Comparison of ENCODE assay signal across 12 cellular contexts in the genomic region with DNA sequence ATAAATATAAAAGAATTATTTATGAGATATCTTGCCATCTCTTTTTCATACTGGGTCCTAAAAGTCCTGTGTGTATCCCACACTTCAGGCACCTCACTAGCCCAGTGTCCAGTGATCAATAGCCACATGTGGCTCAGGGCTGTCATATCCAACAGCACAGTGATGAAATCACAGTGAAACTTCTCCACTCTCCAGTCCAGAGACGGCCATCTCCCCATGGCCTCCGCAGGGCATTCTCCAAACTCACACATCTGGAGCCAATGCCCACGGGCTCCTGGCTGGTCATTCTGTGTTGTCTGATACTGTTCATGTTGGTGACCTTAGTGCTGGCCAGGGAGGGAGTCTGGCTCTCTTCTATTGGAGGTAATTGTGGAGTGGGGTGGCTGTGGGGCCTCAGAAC.
DNase-seq lines count a peak whose midpoint lies in the region; ATAC-seq and TF ChIP-seq lines count a peak whose summit lies in the region.
"Had no signal": no experiment of that assay in that cellular context is flagged by ENCODE, and none has a peak within 500 bp of the region (broad histone marks: within the 10 kb centered on the region; RNA-seq: fewer than 3 reads in every experiment).

No MANE protein-coding gene starts in this region.

- ATAC-seq in HG03457 (IDR thresholded peaks at IDR 0.05; ENCODE audit: unreplicated experiment) (no peak), left lung (no peak)
- ATAC-seq: HepG2 had no signal

- H3K14ac ChIP-seq in trophoblast cell (ENCODE audit: low read length): no peak overlapping the region

- H2BK120ac ChIP-seq in trophoblast cell (ENCODE audit: insufficient read depth, low read length, poor library complexity): no peak overlapping the region

- no peaks in the 10 kb centered on the region for H3K27me3 ChIP-seq in BLaER1
- no peaks in the 10 kb centered on the region for H3K27me3 ChIP-seq in trophoblast cell (ENCODE audit: insufficient read depth, low read length)
- H3K27me3 ChIP-seq in left lung: no peaks in the 10 kb centered on the region

- no peak overlapping the region for H2AFZ ChIP-seq in trophoblast cell (ENCODE audit: insufficient read depth, low read length, poor library complexity)

- no peaks in the 10 kb centered on the region for H3K36me3 ChIP-seq in BLaER1
- H3K36me3 ChIP-seq in trophoblast cell (ENCODE audit: control insufficient read depth in 1 of 2, insufficient read depth in 2 of 2, low read length in 2 of 2): no peaks in the 10 kb centered on the region
- H3K36me3 ChIP-seq in left lung: no peaks in the 10 kb centered on the region

- H3K4me3 ChIP-seq in BLaER1: no peak overlapping the region
- H3K4me3 ChIP-seq in trophoblast cell (ENCODE audit: low read depth, low read length): no peak overlapping the region
- H3K4me3 ChIP-seq in left lung: no peak overlapping the region

- CTCF ChIA-PET in RWPE1 (lab: Yijun Ruan, JAX): no interaction called here

- H3K27ac ChIP-seq in BLaER1 (no peak overlapping the region), RWPE1 (peak overlapping the region; percentile 53), trophoblast cell (ENCODE audit: low read depth, low read length) (no peak overlapping the region), left lung (no peak overlapping the region)

- H4K8ac ChIP-seq in trophoblast cell (ENCODE audit: low read depth, low read length): no peak overlapping the region

- peaks cover 59% of the 10 kb centered on the region for H3K4me1 ChIP-seq in BLaER1
- H3K4me1 ChIP-seq in trophoblast cell (ENCODE audit: control insufficient read depth in 1 of 2, insufficient read depth in 2 of 2, low read length in 2 of 2): no peaks in the 10 kb centered on the region
- peaks cover 13 to 15% of the 10 kb centered on the region in 2 donors for H3K4me1 ChIP-seq in left lung

- intact Hi-C loops in left lung (cut with DNase I): no loop called here

- no peaks in the 10 kb centered on the region for H3K79me1 ChIP-seq in trophoblast cell (ENCODE audit: low read length)

- H3K23ac ChIP-seq in trophoblast cell (ENCODE audit: low read length): no peak overlapping the region

- H3K4ac ChIP-seq in trophoblast cell (ENCODE audit: low read depth, low read length): no peak overlapping the region

- H3K4me1 Mint-ChIP-seq in glutamatergic neuron (ENCODE audit: low read depth, unreplicated experiment): peaks cover 34% of the 10 kb centered on the region
- H3K4me1 Mint-ChIP-seq: CD4-positive, CD25-positive, alpha-beta regulatory T cell had no signal

- H4K91ac ChIP-seq in trophoblast cell (ENCODE audit: low read depth, low read length): no peak overlapping the region

- H3K36me3 Mint-ChIP-seq in glutamatergic neuron (ENCODE audit: unreplicated experiment): peaks cover 5% of the 10 kb centered on the region
- H3K36me3 Mint-ChIP-seq: CD4-positive, CD25-positive, alpha-beta regulatory T cell had no signal

- H2AK5ac ChIP-seq in trophoblast cell (ENCODE audit: low read length): no peak overlapping the region

- no peak for DNase-seq in RWPE1 (ENCODE audit: low spot score)
- DNase-seq in glutamatergic neuron: no peak
- DNase-seq in trophoblast cell: no peak
- DNase-seq in stimulated activated naive CD4-positive, alpha-beta T cell treated with Interleukin-2 at 50 U/mL for 16 hours (lab: John Stamatoyannopoulos, UW): no peak
- no peak for DNase-seq in left lung
- DNase-seq: Calu3; CD4-positive, CD25-positive, alpha-beta regulatory T cell; DMS79; Karpas-422 had no signal

- no peak for TF ChIP-seq CTCF in RWPE1 (conservative IDR thresholded peaks at IDR 0.05; ENCODE audit: low read depth)
- no peak for TF ChIP-seq CTCF in glutamatergic neuron (IDR thresholded peaks at IDR 0.05; ENCODE audit: partially characterized antibody, unreplicated experiment)
- TF ChIP-seq CTCF in left lung (IDR thresholded peaks at IDR 0.05): no peak

- no peak overlapping the region for H2BK12ac ChIP-seq in trophoblast cell (ENCODE audit: low read length)

- peaks cover 9% of the 10 kb centered on the region for H3K9me3 Mint-ChIP-seq in glutamatergic neuron (ENCODE audit: unreplicated experiment)
- H3K9me3 Mint-ChIP-seq: CD4-positive, CD25-positive, alpha-beta regulatory T cell had no signal

- peak overlapping the region; percentile 38 for H3K27ac Mint-ChIP-seq in glutamatergic neuron (ENCODE audit: unreplicated experiment)
- H3K27ac Mint-ChIP-seq: CD4-positive, CD25-positive, alpha-beta regulatory T cell had no signal

- H3K4me2 ChIP-seq in BLaER1 (peak overlapping the region; percentile 69; the same call in 1 of the 2 replicates), trophoblast cell (ENCODE audit: low read length) (no peak overlapping the region)

- POLR2A ChIA-PET in RWPE1 (lab: Yijun Ruan, JAX; ENCODE audit: low non-redundant PET): no interaction called here

- H3K79me2 ChIP-seq in trophoblast cell (ENCODE audit: control insufficient read depth, insufficient read depth, low read length, poor library complexity): no peaks in the 10 kb centered on the region

- no peak overlapping the region for H4K12ac ChIP-seq in trophoblast cell (ENCODE audit: low read depth, low read length)

- H4K20me1 ChIP-seq in BLaER1: no peaks in the 10 kb centered on the region

- peaks cover 16% of the 10 kb centered on the region for H3K27me3 Mint-ChIP-seq in glutamatergic neuron (ENCODE audit: unreplicated experiment)

- H2BK5ac ChIP-seq in trophoblast cell (ENCODE audit: low read depth, low read length, poor library complexity): no peak overlapping the region

- no CpG with 5 or more reads among the region's 3 CpGs for whole genome bisulfite sequencing in trophoblast cell (ENCODE audit: extremely low coverage, insufficient coverage, insufficient read length)

- no peak overlapping the region for H3K4me3 Mint-ChIP-seq in glutamatergic neuron (ENCODE audit: unreplicated experiment)
- H3K4me3 Mint-ChIP-seq: CD4-positive, CD25-positive, alpha-beta regulatory T cell had no signal

- H3K9ac ChIP-seq in BLaER1: no peak overlapping the region
- H3K9ac ChIP-seq in trophoblast cell (ENCODE audit: low read length): peak overlapping the region; percentile 24

- H3K18ac ChIP-seq in trophoblast cell (ENCODE audit: low read length): no peak overlapping the region

- H3K9me3 ChIP-seq in BLaER1 (no peaks in the 10 kb centered on the region), trophoblast cell (ENCODE audit: insufficient read depth, low read depth, low read length) (peaks cover 2% of the 10 kb centered on the region), left lung (no peaks in the 10 kb centered on the region)
